ENCODE assay signal across 10 cellular contexts in genomic region chr2:214310319-214310718, GRCh38.
DNase-seq lines count a peak whose midpoint lies in the region; ATAC-seq and TF ChIP-seq lines count a peak whose summit lies in the region.
"Had no signal": no experiment of that assay in that cellular context is flagged by ENCODE, and none has a peak within 500 bp of the region (broad histone marks: within the 10 kb centered on the region; RNA-seq: fewer than 3 reads in every experiment).

No MANE protein-coding gene starts in this region.

- H3K9me3 ChIP-seq in mucosa of descending colon, result no peaks in the 10 kb centered on the region

- ATAC-seq in GM21381 (IDR thresholded peaks at IDR 0.05; ENCODE audit: unreplicated experiment), result peak; percentile 66
- ATAC-seq in HG03469 (IDR thresholded peaks at IDR 0.05; ENCODE audit: unreplicated experiment), result peak; percentile 53
- ATAC-seq in mucosa of descending colon, result no peak
- ATAC-seq: stimulated activated memory B cell treated with anti-CD40 and anti-IgM and Interleukin-4, amounts not matched to agents 10 μg/mL and 1 μg/mL and 100 μg/mL, for 72 hours had no signal

- H3K36me3 ChIP-seq in mucosa of descending colon (ENCODE audit: low read depth), result no peaks in the 10 kb centered on the region

- peak; percentile 58 for TF ChIP-seq CTCF in epithelial cell of esophagus (IDR thresholded peaks at IDR 0.05; ENCODE audit: insufficient read depth, low read depth, low read length, missing control alignments)
- no peak for TF ChIP-seq CTCF in mucosa of descending colon (IDR thresholded peaks at IDR 0.05)

- DNase-seq in D341Med (ENCODE audit: low spot score) (peak; percentile 29), epithelial cell of esophagus (ENCODE audit: low read depth) (peak; percentile 42), NCI-H446 treated with DMSO at 0.1 percent for 48 hours (lab: John Stamatoyannopoulos, UW) (no peak), mucosa of descending colon (no peak), dedifferentiated amniotic fluid mesenchymal stem cell (ENCODE audit: extremely low spot score) (no peak), GM19238 (ENCODE audit: insufficient read length, low spot score) (no peak)
- DNase-seq: SHP77 treated with DMSO at 0.1 percent for 48 hours had no signal

- intact Hi-C loops in mucosa of descending colon (cut with DNase I, micrococcal nuclease), result no loop called here

- H3K4me3 ChIP-seq in epithelial cell of esophagus (ENCODE audit: low read length) (no peak overlapping the region), mucosa of descending colon (no peak overlapping the region)

- H3K4me1 ChIP-seq in mucosa of descending colon (ENCODE audit: low read depth), result no peaks in the 10 kb centered on the region

Comparison
In these comparisons a context has a peak if more than half of its experiments do, and no peak if none do; other contexts are left out.
1. DNase-seq: peak in D341Med (single experiment) and epithelial cell of esophagus (single experiment); none in NCI-H446 treated with DMSO at 0.1 percent for 48 hours (single experiment), mucosa of descending colon (0 of 3), dedifferentiated amniotic fluid mesenchymal stem cell (single experiment) and GM19238 (single experiment).